In genomic region chr17:3681565-3681964, GRCh38 we compare ENCODE assay signal across 20 cellular contexts. TPM values are rescaled to one million over a fixed set of nuclear protein-coding genes. Genes with fewer than 3 reads are reported as not detected.
"Had no signal": no experiment of that assay in that cellular context is flagged by ENCODE, and none has a peak within 500 bp of the region (broad histone marks: within the 10 kb centered on the region; RNA-seq: fewer than 3 reads in every experiment).

No MANE protein-coding gene starts in this region.

- H3K4me1 Mint-ChIP-seq: neural crest cell had no signal

- H3K4me1 ChIP-seq: breast epithelium, left ventricle myocardium inferior, prostate gland, right atrium auricular region, upper lobe of left lung had no signal

- H3K9me3 Mint-ChIP-seq: activated naive CD4-positive, alpha-beta T cell treated with anti-CD3 and anti-CD28 coated beads, Interleukin-2, amount 50 U/mL, for 24 hours; activated T-helper 2 cell treated with anti-CD3 and anti-CD28 coated beads, Interferon-gamma antibody, Interleukin-2, Interleukin-4, amounts not matched to agents 10 μg/mL and 5 μg/mL and 100 μg/mL, durations not matched to agents 14 hours and 24 hours and 36 hours; neural crest cell had no signal

- H3K27me3 Mint-ChIP-seq: activated naive CD4-positive, alpha-beta T cell treated with anti-CD3 and anti-CD28 coated beads, Interleukin-2, amount 50 U/mL, for 24 hours had no signal

- H3K27ac ChIP-seq: adrenal gland, breast epithelium, coronary artery, left ventricle myocardium inferior, prostate gland, right atrium auricular region, skin epidermis, thoracic aorta, upper lobe of left lung had no signal

- H3K36me3 Mint-ChIP-seq: activated naive CD4-positive, alpha-beta T cell treated with anti-CD3 and anti-CD28 coated beads, Interleukin-2, amount 50 U/mL, for 24 hours had no signal

- H3K4me3 Mint-ChIP-seq: activated naive CD4-positive, alpha-beta T cell treated with anti-CD3 and anti-CD28 coated beads, Interleukin-2, amount 50 U/mL, for 24 hours; neural crest cell had no signal

- H3K36me3 ChIP-seq: adrenal gland, breast epithelium, left ventricle myocardium inferior, prostate gland, right atrium auricular region, thoracic aorta, upper lobe of left lung had no signal

- H3K4me3 ChIP-seq: adrenal gland, breast epithelium, coronary artery, left ventricle myocardium inferior, prostate gland, right atrium auricular region, skin epidermis, thoracic aorta, upper lobe of left lung had no signal

- H3K9me3 ChIP-seq: adrenal gland, breast epithelium, left ventricle myocardium inferior, prostate gland, right atrium auricular region, thoracic aorta, upper lobe of left lung had no signal

- H3K27ac Mint-ChIP-seq: activated T-helper 2 cell treated with anti-CD3 and anti-CD28 coated beads, Interferon-gamma antibody, Interleukin-2, Interleukin-4, amounts not matched to agents 10 μg/mL and 5 μg/mL and 100 μg/mL, durations not matched to agents 14 hours and 24 hours and 36 hours had no signal

- FAIRE-seq: astrocyte, endometrium, frontal cortex had no signal

- DNase-seq: activated CD4-positive, alpha-beta T cell treated with anti-CD3 and anti-CD28 coated beads, Interleukin-2, amount 50 U/mL, for 4 hours; activated T-cell treated with anti-CD3 and anti-CD28 coated beads for 4 hours; kidney glomerular epithelial cell; left ventricle myocardium inferior; stimulated activated CD4-positive, alpha-beta T cell treated with anti-CD3 and anti-CD28 coated beads, Interleukin-4, amount 100 ng/mL, for 1 hour; T-helper 9 cell had no signal

RNA-seq across cellular contexts. Expression of gene HASPIN, which starts 42.1 kb away (rescaled TPM):
- total RNA-seq: right atrium auricular region had no signal
